10 cellular contexts compared by ENCODE assay signal in genomic region chr1:67847466-67847865, GRCh38.
"Had no signal": no experiment of that assay in that cellular context is flagged by ENCODE, and none has a peak within 500 bp of the region (broad histone marks: within the 10 kb centered on the region; RNA-seq: fewer than 3 reads in every experiment).

No MANE protein-coding gene starts in this region.

- H3K27ac ChIP-seq: heart left ventricle, left ventricle myocardium inferior, psoas muscle, stomach had no signal

- H3K9me3 ChIP-seq: heart left ventricle, left ventricle myocardium inferior, psoas muscle, stomach had no signal

- H3K36me3 ChIP-seq: heart left ventricle, left ventricle myocardium inferior, stomach had no signal

- ATAC-seq: heart left ventricle, psoas muscle had no signal

- H3K27me3 ChIP-seq: heart left ventricle, stomach had no signal

- H3K4me3 ChIP-seq: heart left ventricle, left ventricle myocardium inferior, psoas muscle, stomach had no signal

- DNase-seq: activated CD4-positive, alpha-beta T cell treated with anti-CD3 and anti-CD28 coated beads, Interleukin-2, amount 50 U/mL, for 1 hour; activated CD4-positive, CD25-positive, alpha-beta regulatory T cell; activated T-cell treated with anti-CD3 and anti-CD28 coated beads for 4 hours; amygdala; heart left ventricle; left ventricle myocardium inferior; nephron progenitor cell; psoas muscle; stomach; T-helper 2 cell had no signal
